ENCODE assay signal across 10 cellular contexts in the genomic region with DNA sequence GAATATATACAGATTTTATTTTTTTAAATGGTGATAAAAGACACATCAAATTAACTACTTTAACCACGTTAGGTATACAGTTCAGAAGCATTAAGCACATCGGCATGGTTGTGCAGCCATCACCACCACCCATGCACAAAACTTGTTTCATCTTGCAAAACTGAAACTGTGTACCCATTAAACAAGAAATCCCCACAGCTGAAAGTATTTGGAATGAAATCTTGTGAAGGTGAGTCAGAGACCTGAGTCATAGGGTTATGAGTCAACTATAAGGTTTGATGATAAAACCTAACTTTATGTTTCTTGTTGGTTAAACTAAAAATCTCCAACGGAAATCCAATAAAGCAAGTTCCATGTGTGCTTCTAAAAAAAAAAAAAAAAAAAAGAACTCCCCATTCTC.
DNase-seq lines count a peak whose midpoint lies in the region; ATAC-seq and TF ChIP-seq lines count a peak whose summit lies in the region.
"Had no signal": no experiment of that assay in that cellular context is flagged by ENCODE, and none has a peak within 500 bp of the region (broad histone marks: within the 10 kb centered on the region; RNA-seq: fewer than 3 reads in every experiment).

No MANE protein-coding gene starts in this region.

- H3K36me3 ChIP-seq in BE2C = no peaks in the 10 kb centered on the region
- H3K36me3 ChIP-seq: sigmoid colon had no signal

- H3K4me1 ChIP-seq in BE2C = no peaks in the 10 kb centered on the region
- H3K4me1 ChIP-seq: sigmoid colon had no signal

- intact Hi-C loops in cardiac septum (cut with DNase I) = no loop called here

- H3K4me3 ChIP-seq in fibroblast of the aortic adventitia (ENCODE audit: low read depth, low read length) (no peak overlapping the region), BE2C (ENCODE audit: low read depth, low read length) (no peak overlapping the region)
- H3K4me3 ChIP-seq: sigmoid colon had no signal

- TF ChIP-seq CTCF in fibroblast of the aortic adventitia (IDR thresholded peaks at IDR 0.05; ENCODE audit: insufficient read depth, low read length) = no peak
- TF ChIP-seq CTCF in BE2C (IDR thresholded peaks at IDR 0.05; ENCODE audit: low read depth, low read length) = no peak

- no peak for ATAC-seq in GM19324 (IDR thresholded peaks at IDR 0.05; ENCODE audit: low FRiP score, unreplicated experiment)

- DNase-seq in DMS53 (lab: John Stamatoyannopoulos, UW) (peak; percentile 39), H4 (ENCODE audit: low spot score) (peak; percentile 62), OCI-M1 (lab: John Stamatoyannopoulos, UW) (peak; percentile 2), fibroblast of the aortic adventitia (ENCODE audit: low read depth) (peak; percentile 25), cerebellar nuclear complex (lab: John Stamatoyannopoulos, UW) (no peak), BE2C (no peak), cardiac septum (ENCODE audit: low spot score) (no peak)
- DNase-seq: NCI-H2171 treated with DMSO at 0.1 percent for 48 hours, sigmoid colon had no signal

- H3K9me3 ChIP-seq in BE2C = no peaks in the 10 kb centered on the region
- H3K9me3 ChIP-seq: sigmoid colon had no signal

- peaks cover 3% of the 10 kb centered on the region; the same call in 1 of the 2 replicates for H3K27me3 ChIP-seq in BE2C
- H3K27me3 ChIP-seq: sigmoid colon had no signal

Comparison
In these comparisons a context has a peak if more than half of its experiments do, and no peak if none do; other contexts are left out.
1. DNase-seq: peak in DMS53 (single experiment), H4 (single experiment), OCI-M1 (single experiment) and fibroblast of the aortic adventitia (single experiment); none in cerebellar nuclear complex (0 of 2), BE2C (single experiment) and cardiac septum (single experiment).